In genomic region chr3:142940472-142940871, GRCh38 we compare ENCODE assay signal across 19 cellular contexts. TPM values are rescaled to one million over a fixed set of nuclear protein-coding genes. Genes with fewer than 3 reads are reported as not detected.
DNase-seq lines count a peak whose midpoint lies in the region; ATAC-seq and TF ChIP-seq lines count a peak whose summit lies in the region.
"Had no signal": no experiment of that assay in that cellular context is flagged by ENCODE, and none has a peak within 500 bp of the region (broad histone marks: within the 10 kb centered on the region; RNA-seq: fewer than 3 reads in every experiment).

No MANE protein-coding gene starts in this region.

- H3K9me3 Mint-ChIP-seq in activated CD4-positive, alpha-beta memory T cell treated with anti-CD3 and anti-CD28 coated beads, Interleukin-2, amount 10 ng/mL, durations not matched to agents 7 days and 5 days, result no peaks in the 10 kb centered on the region
- H3K9me3 Mint-ChIP-seq: activated T-helper 1 cell treated with anti-CD3 and anti-CD28 coated beads, Interleukin-12 subunit alpha, Interleukin-12 subunit beta, Interleukin-2, Interleukin-4 antibody, amounts not matched to agents 30 ng/mL and 10 ng/mL and 1 ng/mL, durations not matched to agents 14 hours and 24 hours and 36 hours; brain; natural killer cell had no signal

- intact Hi-C loops in colonic mucosa (cut with DNase I), result no loop called here

- H3K9me3 ChIP-seq in liver (ENCODE audit: control insufficient read depth in 4 of 4, low read length in 3 of 4) (no peaks in the 10 kb centered on the region), colonic mucosa (no peaks in the 10 kb centered on the region)
- H3K9me3 ChIP-seq: HAP-1 had no signal

- H3K27me3 ChIP-seq in liver (ENCODE audit: control insufficient read depth in 4 of 4, insufficient read depth in 4 of 4, low read length in 3 of 4), result no peaks in the 10 kb centered on the region
- no peaks in the 10 kb centered on the region for H3K27me3 ChIP-seq in colonic mucosa
- H3K27me3 ChIP-seq: foreskin keratinocyte had no signal

- CTCF ChIA-PET in activated CD4-positive, alpha-beta memory T cell treated with anti-CD3 and anti-CD28 coated beads, Interleukin-2, amount 10 ng/mL, durations not matched to agents 7 days and 5 days (lab: Charles Lee), result no interaction called here

- H3K27ac ChIP-seq in liver (ENCODE audit: low read depth in 1 of 2, low read length in 2 of 2) (peak overlapping the region; percentile 8 to 33), colonic mucosa (no peak overlapping the region)
- H3K27ac ChIP-seq: foreskin keratinocyte had no signal

- H3K4me3 ChIP-seq in liver (ENCODE audit: low read depth in 1 of 3, low read length in 3 of 3), result no peak overlapping the region
- no peak overlapping the region for H3K4me3 ChIP-seq in colonic mucosa
- H3K4me3 ChIP-seq: HAP-1 had no signal

- TF ChIP-seq CTCF in liver (IDR thresholded peaks at IDR 0.05; ENCODE audit: low read depth, low read length, missing input control), result no peak
- no peak for TF ChIP-seq CTCF in colonic mucosa (IDR thresholded peaks at IDR 0.05)

- 66% methylated on average over 4 of the region's 4 CpGs for WGBS in liver

- H3K36me3 Mint-ChIP-seq in activated CD4-positive, alpha-beta memory T cell treated with anti-CD3 and anti-CD28 coated beads, Interleukin-2, amount 10 ng/mL, durations not matched to agents 7 days and 5 days (ENCODE audit: low read depth), result no peaks in the 10 kb centered on the region
- H3K36me3 Mint-ChIP-seq: brain, natural killer cell had no signal

- ATAC-seq in GM18867 (IDR thresholded peaks at IDR 0.05; ENCODE audit: unreplicated experiment), result peak; percentile 64
- ATAC-seq in GM21786 (IDR thresholded peaks at IDR 0.05; ENCODE audit: unreplicated experiment), result peak; percentile 61
- no peak for ATAC-seq in HG03159 (IDR thresholded peaks at IDR 0.05; ENCODE audit: unreplicated experiment)
- ATAC-seq: foreskin keratinocyte, natural killer cell, Right ventricle myocardium inferior had no signal

- peaks cover 1% of the 10 kb centered on the region for H3K27me3 Mint-ChIP-seq in activated CD4-positive, alpha-beta memory T cell treated with anti-CD3 and anti-CD28 coated beads, Interleukin-2, amount 10 ng/mL, durations not matched to agents 7 days and 5 days
- H3K27me3 Mint-ChIP-seq: brain had no signal

- H3K36me3 ChIP-seq in liver (ENCODE audit: control insufficient read depth in 4 of 4, insufficient read depth in 3 of 4, low read depth in 1 of 4, low read length in 3 of 4) (no peaks in the 10 kb centered on the region), colonic mucosa (no peaks in the 10 kb centered on the region)
- H3K36me3 ChIP-seq: HAP-1 had no signal

- peak; percentile 84 for DNase-seq in M059J (ENCODE audit: low read depth)
- no peak for DNase-seq in activated CD4-positive, alpha-beta memory T cell treated with anti-CD3 and anti-CD28 coated beads, Interleukin-2, amount 10 ng/mL, durations not matched to agents 7 days and 5 days
- no peak for DNase-seq in NOMO-1 treated with dmso at 0.1 percent for 144 hours (lab: John Stamatoyannopoulos, UW; ENCODE audit: unreplicated experiment)
- no peak for DNase-seq in colonic mucosa
- DNase-seq: activated CD4-positive, alpha-beta T cell treated with anti-CD3 and anti-CD28 coated beads, Interleukin-2, amount 50 U/mL, for 48 hours; cortex of kidney; foreskin keratinocyte; mesenchymal stem cell; natural killer cell; stimulated activated CD4-positive, alpha-beta T cell treated with anti-CD3 and anti-CD28 coated beads, Interleukin-4, amount 100 ng/mL, for 1 hour; substantia nigra had no signal

- H3K9ac ChIP-seq in liver (ENCODE audit: low read depth in 1 of 2, low read length in 2 of 2) (no peak overlapping the region), colonic mucosa (ENCODE audit: low read depth in 2 of 2, low read length in 2 of 2) (no peak overlapping the region)

- H3K4me1 ChIP-seq in liver (ENCODE audit: control insufficient read depth in 4 of 4, insufficient read depth in 4 of 4, low read length in 3 of 4), result peaks cover 12 to 67% (median 56%) of the 10 kb centered on the region in 4 donors
- H3K4me1 ChIP-seq in colonic mucosa, result no peaks in the 10 kb centered on the region

- no peak for TF ChIP-seq RAD21 in liver (IDR thresholded peaks at IDR 0.05)

- no peak overlapping the region for H3K27ac Mint-ChIP-seq in activated CD4-positive, alpha-beta memory T cell treated with anti-CD3 and anti-CD28 coated beads, Interleukin-2, amount 10 ng/mL, durations not matched to agents 7 days and 5 days
- H3K27ac Mint-ChIP-seq: activated T-helper 1 cell treated with anti-CD3 and anti-CD28 coated beads, Interleukin-12 subunit alpha, Interleukin-12 subunit beta, Interleukin-2, Interleukin-4 antibody, amounts not matched to agents 30 ng/mL and 10 ng/mL and 1 ng/mL, durations not matched to agents 14 hours and 24 hours and 36 hours; natural killer cell had no signal

- H3K4me1 Mint-ChIP-seq in activated CD4-positive, alpha-beta memory T cell treated with anti-CD3 and anti-CD28 coated beads, Interleukin-2, amount 10 ng/mL, durations not matched to agents 7 days and 5 days, result peaks cover 17% of the 10 kb centered on the region

- H3K4me3 Mint-ChIP-seq in activated CD4-positive, alpha-beta memory T cell treated with anti-CD3 and anti-CD28 coated beads, Interleukin-2, amount 10 ng/mL, durations not matched to agents 7 days and 5 days, result no peak overlapping the region
- H3K4me3 Mint-ChIP-seq: activated T-helper 1 cell treated with anti-CD3 and anti-CD28 coated beads, Interleukin-12 subunit alpha, Interleukin-12 subunit beta, Interleukin-2, Interleukin-4 antibody, amounts not matched to agents 30 ng/mL and 10 ng/mL and 1 ng/mL, durations not matched to agents 14 hours and 24 hours and 36 hours; brain; natural killer cell had no signal

- POLR2A ChIA-PET in activated CD4-positive, alpha-beta memory T cell treated with anti-CD3 and anti-CD28 coated beads, Interleukin-2, amount 10 ng/mL, durations not matched to agents 7 days and 5 days (lab: Charles Lee), result interaction anchor here (1.0 kb wide), 1 partner anchor 61 kb away, joined by 3 read pairs; the partner anchor contains the start of gene U2SURP

TF ChIP-seq in liver, 16 proteins besides CTCF, POLR2A, EP300 and RAD21:
- peak; percentile 2 for TF ChIP-seq MAX (IDR thresholded peaks at IDR 0.05)
- TF ChIP-seq FOXA2 (IDR thresholded peaks at IDR 0.05), result no peak
TF ChIP-seq in liver: peak in this region for 1.

RNA-seq across cellular contexts. Expression of gene PAQR9, which starts 23.0 kb away (rescaled TPM):
- 0.12 and 0.59 TPM in 2 replicates for total RNA-seq in M059J (2014; rRNA removed; shearing (Covaris generic))
- total RNA-seq in liver (10 to 100 TPM; 15.4 to 24.3 TPM), colonic mucosa (not detected)
- polyA plus RNA-seq in liver, result 1 to 10 TPM; 3.6 to 9.8 TPM
- total RNA-seq in activated CD4-positive, alpha-beta memory T cell treated with anti-CD3 and anti-CD28 coated beads, Interleukin-2, amount 10 ng/mL, durations not matched to agents 7 days and 5 days, result not detected
- total RNA-seq: activated T-helper 1 cell treated with anti-CD3 and anti-CD28 coated beads, Interleukin-12 subunit alpha, Interleukin-12 subunit beta, Interleukin-2, Interleukin-4 antibody, amounts not matched to agents 30 ng/mL and 10 ng/mL and 1 ng/mL, durations not matched to agents 14 hours and 24 hours and 36 hours; foreskin keratinocyte; natural killer cell had no signal
- polyA plus RNA-seq: foreskin keratinocyte had no signal

RNA-seq across cellular contexts. Expression of gene PCOLCE2, which starts 51.6 kb away (rescaled TPM):
- total RNA-seq in M059J (2014; rRNA removed; shearing (Covaris generic)), result 21.6 and 26.5 TPM in 2 replicates
- total RNA-seq in liver, result 10 to 100 TPM; 16.1 to 17.2 TPM
- 10 to 100 TPM in 1 of 2 donors, 1 to 10 TPM in 1; 9.1 to 10.4 TPM for polyA plus RNA-seq in liver
- under 1 TPM in 1 of 2 experiments, not detected in 1; 0.38 TPM for total RNA-seq in activated CD4-positive, alpha-beta memory T cell treated with anti-CD3 and anti-CD28 coated beads, Interleukin-2, amount 10 ng/mL, durations not matched to agents 7 days and 5 days
- 1 to 10 TPM; 1.0 to 1.9 TPM for total RNA-seq in colonic mucosa
- total RNA-seq: activated T-helper 1 cell treated with anti-CD3 and anti-CD28 coated beads, Interleukin-12 subunit alpha, Interleukin-12 subunit beta, Interleukin-2, Interleukin-4 antibody, amounts not matched to agents 30 ng/mL and 10 ng/mL and 1 ng/mL, durations not matched to agents 14 hours and 24 hours and 36 hours; natural killer cell had no signal

Comparison
In these comparisons a context has a peak if more than half of its experiments do, and no peak if none do; other contexts are left out.
1. RNA of gene PAQR9, which starts 23.0 kb away (total RNA-seq): 15.4 to 24.3 TPM in liver; 0.12 to 0.59 TPM in M059J, not detected in colonic mucosa and not detected in activated CD4-positive, alpha-beta memory T cell treated with anti-CD3 and anti-CD28 coated beads, Interleukin-2, amount 10 ng/mL, durations not matched to agents 7 days and 5 days; every median in the first group is over 10 times any median in the second.